ENCODE assay signal across 8 cellular contexts in the genomic region with DNA sequence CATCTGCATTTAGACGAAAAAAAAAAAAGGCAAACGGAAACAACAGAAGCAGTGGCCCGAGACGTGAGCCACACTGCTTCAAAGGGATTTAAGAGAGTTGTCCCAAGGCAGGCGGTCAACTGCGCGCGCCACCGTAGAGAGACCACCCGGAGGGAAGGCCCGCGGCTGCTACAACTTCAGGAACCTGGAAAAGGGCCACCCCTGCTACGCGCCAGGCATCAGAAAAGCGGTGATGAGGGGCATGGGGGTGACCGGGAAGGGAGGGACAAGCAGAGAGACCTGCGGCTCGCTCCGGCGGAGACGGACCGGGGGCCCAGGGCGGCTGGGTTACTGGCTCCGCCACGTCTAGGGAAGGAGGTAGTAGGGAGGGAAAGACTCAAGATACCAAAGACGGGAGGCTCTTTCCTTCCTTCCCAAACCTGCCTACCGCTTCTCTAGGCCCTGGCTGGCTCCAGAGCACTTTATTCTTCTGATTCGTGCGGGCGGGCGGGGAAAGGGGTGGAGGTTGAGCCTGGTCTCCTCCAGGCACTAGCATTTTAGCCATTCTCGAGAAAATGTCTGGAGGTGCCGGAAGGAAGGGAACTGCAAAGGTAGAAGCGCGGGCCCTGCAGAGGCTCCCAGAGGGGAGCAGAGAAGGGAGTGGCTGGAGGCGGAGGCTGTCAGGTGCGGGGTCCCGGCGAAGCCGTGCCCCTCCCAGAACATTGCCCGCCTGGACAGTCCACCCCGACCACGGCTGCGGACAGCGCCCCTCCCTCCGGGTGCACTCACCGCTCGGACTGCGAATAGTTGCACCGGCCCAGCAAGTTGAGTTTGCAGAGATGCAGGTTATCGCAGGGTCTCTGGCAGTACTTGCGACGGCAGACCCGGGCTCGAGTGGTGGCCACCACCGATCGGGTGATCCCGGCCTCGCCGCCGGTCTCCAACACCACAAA. TPM values are rescaled to one million over a fixed set of nuclear protein-coding genes. Genes with fewer than 3 reads are reported as not detected.
DNase-seq lines count a peak whose midpoint lies in the region; ATAC-seq and TF ChIP-seq lines count a peak whose summit lies in the region.

No MANE protein-coding gene starts in this region.

- H3K27me3 ChIP-seq in A673 (replicated peaks; ENCODE audit: insufficient read depth, low read depth, low read length, poor library complexity): no peaks in the 10 kb centered on the region
- H3K27me3 ChIP-seq in liver (ENCODE audit: control insufficient read depth in 4 of 4, insufficient read depth in 4 of 4, low read length in 3 of 4): no peaks in the 10 kb centered on the region
- no peaks in the 10 kb centered on the region for H3K27me3 ChIP-seq in thoracic aorta (replicated peaks; ENCODE audit: insufficient read depth)

- peak overlapping the region; percentile 91 for H3K4me3 ChIP-seq in A673 (ENCODE audit: low read depth, low read length, poor library complexity, severe bottlenecking)
- H3K4me3 ChIP-seq in liver (ENCODE audit: low read depth in 1 of 3, low read length in 3 of 3): peak overlapping the region; percentile 81 to 96 (median 82)
- peak overlapping the region; percentile 99 for H3K4me3 ChIP-seq in thoracic aorta

- H3K9me3 ChIP-seq in A673 (ENCODE audit: low read depth, low read length, poor library complexity, severe bottlenecking) (no peaks in the 10 kb centered on the region), liver (ENCODE audit: control insufficient read depth in 4 of 4, low read length in 3 of 4) (no peaks in the 10 kb centered on the region), thoracic aorta (no peaks in the 10 kb centered on the region)

- no peaks in the 10 kb centered on the region for H3K27me3 Mint-ChIP-seq in chondrocyte (ENCODE audit: low read depth)

- BruUV-seq in A673 (replicated peaks; lab: Mats Ljungman, UMichigan): no TSS peak

- POLR2A ChIA-PET in A673 (lab: Charles Lee; ENCODE audit: low non-redundant PET): no interaction called here

- TF ChIP-seq CTCF in A673 (conservative IDR thresholded peaks at IDR 0.05; ENCODE audit: low read depth, low read length) (no peak), GM13976 (IDR thresholded peaks at IDR 0.05; ENCODE audit: borderline replicate concordance, control extremely low read depth, extremely low read depth, insufficient read depth, missing control alignments) (no peak), chondrocyte (IDR thresholded peaks at IDR 0.05) (no peak), liver (IDR thresholded peaks at IDR 0.05; ENCODE audit: low read depth, low read length, missing input control) (no peak), thoracic aorta (IDR thresholded peaks at IDR 0.05) (no peak)

- no peaks in the 10 kb centered on the region for H3K36me3 ChIP-seq in A673 (ENCODE audit: insufficient read depth, low read length, poor library complexity, severe bottlenecking)
- no peaks in the 10 kb centered on the region for H3K36me3 ChIP-seq in liver (ENCODE audit: control insufficient read depth in 4 of 4, insufficient read depth in 3 of 4, low read depth in 1 of 4, low read length in 3 of 4)
- no peaks in the 10 kb centered on the region for H3K36me3 ChIP-seq in thoracic aorta

- under 1% methylated on average over 61 of the region's 61 CpGs for WGBS in liver

- intact Hi-C loops in A673 (cut with micrococcal nuclease; ENCODE audit: unreplicated experiment): no loop called here

- ATAC-seq in HG03097 (IDR thresholded peaks at IDR 0.05; ENCODE audit: low FRiP score, unreplicated experiment) (peak; percentile 4), thoracic aorta (ENCODE audit: insufficient number of reproducible peaks, low FRiP score, low read depth) (no peak)

- peak overlapping the region; percentile 90 for H3K27ac Mint-ChIP-seq in chondrocyte (ENCODE audit: unreplicated experiment)

- no peaks in the 10 kb centered on the region for H3K36me3 Mint-ChIP-seq in chondrocyte (ENCODE audit: low read depth)

- H3K4me1 Mint-ChIP-seq in chondrocyte (ENCODE audit: low read depth): peaks cover 35% of the 10 kb centered on the region

- DNase-seq in A673 (ENCODE audit: low spot score) (peak; percentile 29), GM13976 (ENCODE audit: low spot score) (peak; percentile 54), OCI-M1 (lab: John Stamatoyannopoulos, UW) (peak; percentile 34), chondrocyte (ENCODE audit: low spot score) (peak; percentile 94), thoracic aorta (ENCODE audit: low spot score) (no peak), NCI-H128 (lab: John Stamatoyannopoulos, UW; ENCODE audit: unreplicated experiment) (no peak)

- TF ChIP-seq RAD21 in liver (IDR thresholded peaks at IDR 0.05): no peak

- CTCF ChIA-PET in A673 (lab: Charles Lee): no interaction called here

- peak overlapping the region; percentile 92 for H3K4me3 Mint-ChIP-seq in chondrocyte (ENCODE audit: unreplicated experiment)

- peak overlapping the region; percentile 77 for H3K9ac ChIP-seq in liver (ENCODE audit: low read depth in 1 of 2, low read length in 2 of 2)

- H3K4me1 ChIP-seq in A673 (ENCODE audit: insufficient read depth, low read length, poor library complexity, severe bottlenecking) (peaks cover 7% of the 10 kb centered on the region), liver (ENCODE audit: control insufficient read depth in 4 of 4, insufficient read depth in 4 of 4, low read length in 3 of 4) (peaks cover 0 to 17% (median 5%) of the 10 kb centered on the region in 4 donors), thoracic aorta (ENCODE audit: control insufficient read depth in 1 of 2, low read depth in 2 of 2) (peaks cover 13 to 32% of the 10 kb centered on the region in 2 donors)

- in situ Hi-C loops in GM13976 (cut with MboI; ENCODE audit: low sequenced_read_pairs, unreplicated experiment): no loop called here

- H3K27ac ChIP-seq in A673 (ENCODE audit: low read depth, low read length, poor library complexity, severe bottlenecking) (peak overlapping the region; percentile 76), liver (ENCODE audit: low read depth in 1 of 2, low read length in 2 of 2) (peak overlapping the region; percentile 88 to 95), thoracic aorta (peak overlapping the region; percentile 92 to 97)

- no peaks in the 10 kb centered on the region for H3K9me3 Mint-ChIP-seq in chondrocyte (ENCODE audit: low read depth)

TF ChIP-seq in liver, 16 proteins besides CTCF, POLR2A, EP300 and RAD21 (continues in another document):
- no peak for TF ChIP-seq NR2F2 (IDR thresholded peaks at IDR 0.05)
- TF ChIP-seq, protein P1, sequence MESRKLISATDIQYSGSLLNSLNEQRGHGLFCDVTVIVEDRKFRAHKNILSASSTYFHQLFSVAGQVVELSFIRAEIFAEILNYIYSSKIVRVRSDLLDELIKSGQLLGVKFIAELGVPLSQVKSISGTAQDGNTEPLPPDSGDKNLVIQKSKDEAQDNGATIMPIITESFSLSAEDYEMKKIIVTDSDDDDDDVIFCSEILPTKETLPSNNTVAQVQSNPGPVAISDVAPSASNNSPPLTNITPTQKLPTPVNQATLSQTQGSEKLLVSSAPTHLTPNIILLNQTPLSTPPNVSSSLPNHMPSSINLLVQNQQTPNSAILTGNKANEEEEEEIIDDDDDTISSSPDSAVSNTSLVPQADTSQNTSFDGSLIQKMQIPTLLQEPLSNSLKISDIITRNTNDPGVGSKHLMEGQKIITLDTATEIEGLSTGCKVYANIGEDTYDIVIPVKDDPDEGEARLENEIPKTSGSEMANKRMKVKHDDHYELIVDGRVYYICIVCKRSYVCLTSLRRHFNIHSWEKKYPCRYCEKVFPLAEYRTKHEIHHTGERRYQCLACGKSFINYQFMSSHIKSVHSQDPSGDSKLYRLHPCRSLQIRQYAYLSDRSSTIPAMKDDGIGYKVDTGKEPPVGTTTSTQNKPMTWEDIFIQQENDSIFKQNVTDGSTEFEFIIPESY (IDR thresholded peaks at IDR 0.05): no peak
- TF ChIP-seq SP1 (IDR thresholded peaks at IDR 0.05): no peak
- no peak for TF ChIP-seq ATF3 (IDR thresholded peaks at IDR 0.05)
- no peak for TF ChIP-seq TAF1 (conservative IDR thresholded peaks at IDR 0.05)
- no peak for TF ChIP-seq GABPA (IDR thresholded peaks at IDR 0.05 in 1 of 2, conservative IDR thresholded peaks at IDR 0.05 in 1 of 2)
- no peak for TF ChIP-seq HNF4G (IDR thresholded peaks at IDR 0.05)
- TF ChIP-seq FOXA2 (IDR thresholded peaks at IDR 0.05): no peak
- no peak for TF ChIP-seq JUND (IDR thresholded peaks at IDR 0.05)
- TF ChIP-seq FOXA1 (IDR thresholded peaks at IDR 0.05): no peak
- TF ChIP-seq EGR1 (IDR thresholded peaks at IDR 0.05; ENCODE audit: low read depth in 2 of 2): no peak
- no peak for TF ChIP-seq YY1 (IDR thresholded peaks at IDR 0.05)
- no peak for TF ChIP-seq RXRA (IDR thresholded peaks at IDR 0.05)
- TF ChIP-seq REST (IDR thresholded peaks at IDR 0.05): no peak
- no peak for TF ChIP-seq HNF4A (conservative IDR thresholded peaks at IDR 0.05)

RNA-seq across cellular contexts. Expression of gene ZC3HAV1, which starts 1.0 kb away (rescaled TPM):
- 16.9 and 17.2 TPM in 2 replicates for total RNA-seq in A673 (2021)
- 33.8 to 38.3 TPM (median 34.1 TPM) in 3 replicates for total RNA-seq in chondrocyte
- total RNA-seq in liver: 10 to 100 TPM; 22.3 to 40.5 TPM
- 10 to 100 TPM in 1 of 2 donors, 1 to 10 TPM in 1; 6.6 to 10.8 TPM for polyA plus RNA-seq in liver
- total RNA-seq in thoracic aorta: 10 to 100 TPM; 32.5 to 47.6 TPM

Comparison
In these comparisons a context has a peak if more than half of its experiments do, and no peak if none do; other contexts are left out.
1. DNase-seq: peak in A673 (single experiment), GM13976 (single experiment), OCI-M1 (single experiment) and chondrocyte (single experiment); none in thoracic aorta (single experiment) and NCI-H128 (single experiment).
2. Peak in every context shown above with its lines, with median percentiles within 50 percentile points of each other: H3K27ac ChIP-seq and H3K4me3 ChIP-seq.